1 cellular context compared by ENCODE assay signal in genomic region chr2:23480991-23481797, GRCh38.
TF ChIP-seq lines count a peak whose summit lies in the region.

No MANE protein-coding gene starts in this region.

TF ChIP-seq in HCT116, 20 proteins besides CTCF, POLR2A, EP300 and RAD21 (continued from another document):
- TF ChIP-seq ZBTB33 (IDR thresholded peaks at IDR 0.05; ENCODE audit: extremely low read depth, insufficient replicate concordance, low read length) (no peak), POLR2AphosphoS5 (IDR thresholded peaks at IDR 0.05; ENCODE audit: low read depth, low read length) (no peak), SP1 (IDR thresholded peaks at IDR 0.05; ENCODE audit: low read depth) (no peak), ATF3 (IDR thresholded peaks at IDR 0.05) (0 out of 2 replicates have a peak, but pooled peaks have one; percentile 50), JUND (IDR thresholded peaks at IDR 0.05) (peak; percentile 52), SRF (IDR thresholded peaks at IDR 0.05; ENCODE audit: low read depth) (no peak), MAX (IDR thresholded peaks at IDR 0.05) (no peak)
TF ChIP-seq in HCT116: peak in this region for 3.
